Comparison of ENCODE assay signal across 4 cellular contexts in genomic region chr1:153462741-153463140, GRCh38. TPM values are rescaled to one million over a fixed set of nuclear protein-coding genes. Genes with fewer than 3 reads are reported as not detected.
"Had no signal": no experiment of that assay in that cellular context is flagged by ENCODE, and none has a peak within 500 bp of the region (broad histone marks: within the 10 kb centered on the region; RNA-seq: fewer than 3 reads in every experiment).

No MANE protein-coding gene starts in this region.

RNA-seq across cellular contexts. Expression of gene S100A7, which starts 2.3 kb away (rescaled TPM):
- total RNA-seq: HT-29, SK-MEL-5, T-cell had no signal
- polyA plus RNA-seq: SK-N-SH had no signal

RNA-seq across cellular contexts. Expression of gene S100A7A, which starts 46.4 kb away (rescaled TPM):
- total RNA-seq: HT-29, SK-MEL-5, T-cell had no signal
- polyA plus RNA-seq: SK-N-SH had no signal
